In the genomic region with DNA sequence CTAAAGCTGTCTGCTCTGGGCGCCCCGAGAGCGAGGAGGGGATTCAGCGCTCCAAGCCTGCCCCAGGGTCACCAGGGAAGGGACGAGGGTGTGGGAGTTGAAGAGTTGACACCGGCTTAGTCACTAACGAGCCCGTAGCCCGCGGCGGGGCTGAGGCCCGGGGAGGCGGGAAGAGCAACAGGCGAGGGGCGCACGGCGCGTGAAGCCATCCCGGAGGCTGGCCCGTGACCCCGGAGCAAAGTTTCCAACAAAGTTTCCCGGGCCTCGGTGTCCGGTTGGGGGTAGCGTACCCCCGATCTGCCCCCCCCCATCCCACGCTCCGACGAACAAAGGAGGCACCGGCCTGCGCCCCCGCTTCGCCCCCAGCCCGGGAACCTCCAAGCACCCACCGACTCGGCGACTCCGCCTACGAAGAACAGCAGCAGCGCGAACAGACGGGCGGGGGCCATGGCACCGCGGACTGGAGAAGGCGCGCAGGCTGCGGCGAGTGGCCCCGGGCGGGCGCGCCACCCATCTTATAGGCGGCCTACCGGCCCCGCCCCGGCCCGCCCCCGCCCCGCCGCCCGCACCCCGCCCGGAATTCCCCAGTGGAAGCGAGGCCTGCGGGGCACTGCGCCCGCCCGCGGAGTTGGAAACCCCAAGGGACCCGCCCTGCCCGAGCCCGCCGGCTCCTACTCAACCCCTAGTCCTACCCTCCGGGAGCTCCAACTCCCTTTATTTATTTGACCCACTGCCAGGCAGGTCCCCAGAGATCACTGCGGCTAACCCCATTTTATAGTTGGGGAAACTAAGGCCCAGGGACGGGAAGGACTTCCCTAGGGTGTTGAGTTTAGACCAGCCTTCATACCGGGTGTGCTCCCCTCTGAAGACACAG, we compare ENCODE assay signal across 8 cellular contexts. TPM values are rescaled to one million over a fixed set of nuclear protein-coding genes. Genes with fewer than 3 reads are reported as not detected.
DNase-seq lines count a peak whose midpoint lies in the region; ATAC-seq and TF ChIP-seq lines count a peak whose summit lies in the region.

A gene with protein sequence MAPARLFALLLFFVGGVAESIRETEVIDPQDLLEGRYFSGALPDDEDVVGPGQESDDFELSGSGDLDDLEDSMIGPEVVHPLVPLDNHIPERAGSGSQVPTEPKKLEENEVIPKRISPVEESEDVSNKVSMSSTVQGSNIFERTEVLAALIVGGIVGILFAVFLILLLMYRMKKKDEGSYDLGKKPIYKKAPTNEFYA (minus strand): TSS at position 489 of the 874 bp plus-strand sequence. CDS start 40 bp downstream, at position 449.

- H3K9me3 ChIP-seq in BLaER1, result no peaks in the 10 kb centered on the region
- no peaks in the 10 kb centered on the region for H3K9me3 ChIP-seq in left ventricle myocardium inferior (replicated peaks)

- peak within 1 kb of the TSS; percentile 67 for H3K4me3 ChIP-seq in BLaER1
- peak within 1 kb of the TSS; percentile 38 for H3K4me3 ChIP-seq in HL-60 (replicated peaks; ENCODE audit: insufficient read depth, low read length)
- H3K4me3 ChIP-seq in left ventricle myocardium inferior, result peak within 1 kb of the TSS; percentile 85
- H3K4me3 ChIP-seq in retinal pigment epithelial cell (ENCODE audit: low read length), result peak within 1 kb of the TSS; percentile 70

- DNase-seq in HL-60 (ENCODE audit: low read depth in 1 of 2, low spot score in 1 of 2) (no peak), T-helper 2 cell (peak; percentile 44 to 69 (median 52)), amniotic stem cell (lab: John Stamatoyannopoulos, UW) (peak; percentile 45), left ventricle myocardium inferior (peak; percentile 70), retinal pigment epithelial cell (ENCODE audit: low read depth) (no peak), DMS79 treated with DMSO at 0.1 percent for 48 hours (lab: John Stamatoyannopoulos, UW) (no peak)

- no peaks in the 10 kb centered on the region for H4K20me1 ChIP-seq in BLaER1

- ATAC-seq in HG02642 (IDR thresholded peaks at IDR 0.05; ENCODE audit: poor library complexity, unreplicated experiment), result no peak

- H3K36me3 ChIP-seq in BLaER1 (no peaks in the 10 kb centered on the region), left ventricle myocardium inferior (no peaks in the 10 kb centered on the region)

- no peak for TF ChIP-seq CTCF in HL-60 (IDR thresholded peaks at IDR 0.05; ENCODE audit: insufficient read depth, low read length)
- TF ChIP-seq CTCF in left ventricle myocardium inferior (IDR thresholded peaks at IDR 0.05; ENCODE audit: borderline replicate concordance), result no peak
- TF ChIP-seq CTCF in retinal pigment epithelial cell (conservative IDR thresholded peaks at IDR 0.05; ENCODE audit: low read depth, low read length), result no peak

- H3K9ac ChIP-seq in BLaER1, result peak within 1 kb of the TSS; percentile 69

- H3K27ac ChIP-seq in BLaER1 (peak within 1 kb of the TSS; percentile 35; the same call in 1 of the 2 replicates), HL-60 (replicated peaks) (no peak within 1 kb of the TSS), left ventricle myocardium inferior (replicated peaks) (peak within 1 kb of the TSS; percentile 94)

- intact Hi-C loops in left ventricle myocardium inferior (cut with micrococcal nuclease), result no loop called here

- H3K27me3 ChIP-seq in BLaER1 (peaks cover 23% of the 10 kb centered on the region), HL-60 (ENCODE audit: insufficient read depth, poor library complexity, severe bottlenecking) (peaks cover 10% of the 10 kb centered on the region), left ventricle myocardium inferior (ENCODE audit: low read depth) (no peaks in the 10 kb centered on the region)

- peak within 1 kb of the TSS; percentile 99 for H3K4me2 ChIP-seq in BLaER1

- H3K4me1 ChIP-seq in BLaER1 (peaks cover 47% of the 10 kb centered on the region), left ventricle myocardium inferior (peaks cover 54% of the 10 kb centered on the region)

RNA-seq across cellular contexts. Expression of the gene that starts here (rescaled TPM):
- 77.4 TPM for total RNA-seq in left ventricle myocardium inferior

Comparison
In these comparisons a context has a peak if more than half of its experiments do, and no peak if none do; other contexts are left out.
1. DNase-seq: peak in T-helper 2 cell (5 of 5), amniotic stem cell (single experiment) and left ventricle myocardium inferior (single experiment); none in HL-60 (0 of 2), retinal pigment epithelial cell (single experiment) and DMS79 treated with DMSO at 0.1 percent for 48 hours (single experiment).
2. Peak in every context shown above with its lines, with median percentiles within 50 percentile points of each other: H3K4me3 ChIP-seq.